15 cellular contexts compared by ENCODE assay signal in genomic region chr16:85560932-85561247, GRCh38. TPM values are rescaled to one million over a fixed set of nuclear protein-coding genes. Genes with fewer than 3 reads are reported as not detected.
DNase-seq lines count a peak whose midpoint lies in the region; ATAC-seq and TF ChIP-seq lines count a peak whose summit lies in the region.
"Had no signal": no experiment of that assay in that cellular context is flagged by ENCODE, and none has a peak within 500 bp of the region (broad histone marks: within the 10 kb centered on the region; RNA-seq: fewer than 3 reads in every experiment).

No MANE protein-coding gene starts in this region.

- no peak for ATAC-seq in DND-41 (ENCODE audit: insufficient read depth, low read depth)
- no peak for ATAC-seq in central memory CD8-positive, alpha-beta T cell (replicated peaks; ENCODE audit: extremely low read depth, poor library complexity, severe bottlenecking)
- no peak for ATAC-seq in GM18870 (IDR thresholded peaks at IDR 0.05; ENCODE audit: unreplicated experiment)

- CTCF ChIA-PET in Caco-2 (lab: Charles Lee) = no interaction called here

- TF ChIP-seq POLR2A in thyroid gland (IDR thresholded peaks at IDR 0.05) = no peak

- DNase-seq in DND-41 = no peak
- DNase-seq in central memory CD8-positive, alpha-beta T cell (ENCODE audit: low spot score in 2 of 2) = no peak
- no peak for DNase-seq in thyroid gland
- no peak for DNase-seq in activated T-helper 1 cell treated with anti-CD3 and anti-CD28 coated beads, Interleukin-12 subunit alpha, Interleukin-12 subunit beta, Interleukin-2, Interleukin-4 antibody, amounts not matched to agents 30 ng/mL and 10 ng/mL and 1 ng/mL, durations not matched to agents 14 hours and 24 hours and 36 hours (ENCODE audit: low spot score)
- DNase-seq in Caco-2 = no peak
- DNase-seq: C1 segment of cervical spinal cord, GOT3, KG1, NCI-H1105 treated with DMSO at 0.1 percent for 48 hours, NCI-H187 treated with DMSO at 0.1 percent for 48 hours, NCI-H446 had no signal

- BruUV-seq in Caco-2 (replicated peaks; lab: Mats Ljungman, UMichigan) = no TSS peak

- H3K27me3 Mint-ChIP-seq in central memory CD8-positive, alpha-beta T cell = no peaks in the 10 kb centered on the region
- H3K27me3 Mint-ChIP-seq in nephron (ENCODE audit: low read depth) (no peaks in the 10 kb centered on the region), Caco-2 (ENCODE audit: insufficient read depth, unreplicated experiment) (no peaks in the 10 kb centered on the region)
- H3K27me3 Mint-ChIP-seq in activated T-helper 1 cell treated with anti-CD3 and anti-CD28 coated beads, Interleukin-12 subunit alpha, Interleukin-12 subunit beta, Interleukin-2, Interleukin-4 antibody, amounts not matched to agents 30 ng/mL and 10 ng/mL and 1 ng/mL, durations not matched to agents 14 hours and 24 hours and 36 hours (ENCODE audit: insufficient read depth) = no peaks in the 10 kb centered on the region

- intact Hi-C loops in thyroid gland (cut with DNase I) (loop anchor here (5.0 kb wide), 1 partner anchor 51 kb away; the partner anchor contains the start of gene GSE1), Caco-2 (cut with micrococcal nuclease; ENCODE audit: unreplicated experiment) (no loop called here)
- intact Hi-C loops in activated T-helper 1 cell treated with anti-CD3 and anti-CD28 coated beads, Interleukin-12 subunit alpha, Interleukin-12 subunit beta, Interleukin-2, Interleukin-4 antibody, amounts not matched to agents 30 ng/mL and 10 ng/mL and 1 ng/mL, durations not matched to agents 14 hours and 24 hours and 36 hours (cut with micrococcal nuclease) = no loop called here

- no peak overlapping the region for H2AFZ ChIP-seq in DND-41 (ENCODE audit: low read depth, low read length)

- H3K4me1 Mint-ChIP-seq in central memory CD8-positive, alpha-beta T cell = peaks cover 73% of the 10 kb centered on the region
- H3K4me1 Mint-ChIP-seq in nephron (peaks cover 69% of the 10 kb centered on the region), Caco-2 (ENCODE audit: low read depth, unreplicated experiment) (peaks cover 24% of the 10 kb centered on the region)
- H3K4me1 Mint-ChIP-seq in activated T-helper 1 cell treated with anti-CD3 and anti-CD28 coated beads, Interleukin-12 subunit alpha, Interleukin-12 subunit beta, Interleukin-2, Interleukin-4 antibody, amounts not matched to agents 30 ng/mL and 10 ng/mL and 1 ng/mL, durations not matched to agents 14 hours and 24 hours and 36 hours (ENCODE audit: low read depth) = peaks cover 36% of the 10 kb centered on the region

- WGBS in thyroid gland, 2 donors = 88 to 94% methylated on average over 7 of the region's 7 CpGs

- peaks cover 32% of the 10 kb centered on the region for H3K36me3 Mint-ChIP-seq in central memory CD8-positive, alpha-beta T cell (ENCODE audit: insufficient read depth)
- H3K36me3 Mint-ChIP-seq in nephron (ENCODE audit: low read depth) (peaks cover 5% of the 10 kb centered on the region), Caco-2 (ENCODE audit: insufficient read depth, unreplicated experiment) (peaks cover 18% of the 10 kb centered on the region)
- no peaks in the 10 kb centered on the region for H3K36me3 Mint-ChIP-seq in activated T-helper 1 cell treated with anti-CD3 and anti-CD28 coated beads, Interleukin-12 subunit alpha, Interleukin-12 subunit beta, Interleukin-2, Interleukin-4 antibody, amounts not matched to agents 30 ng/mL and 10 ng/mL and 1 ng/mL, durations not matched to agents 14 hours and 24 hours and 36 hours (ENCODE audit: low read depth)

- H3K4me3 ChIP-seq in DND-41 (ENCODE audit: low read depth in 1 of 2, low read length in 2 of 2) (no peak overlapping the region), thyroid gland (replicated peaks in 1 of 3) (no peak overlapping the region), Caco-2 (ENCODE audit: low read depth, low read length) (no peak overlapping the region)
- H3K4me3 ChIP-seq: SJSA1 had no signal

- H3K4me1 ChIP-seq in DND-41 (ENCODE audit: insufficient read depth, low read length) (peaks cover 53% of the 10 kb centered on the region), thyroid gland (peaks cover 68 to 79% of the 10 kb centered on the region in 2 donors), Caco-2 (peaks cover 34% of the 10 kb centered on the region)

- no peak overlapping the region for H3K9ac ChIP-seq in DND-41 (ENCODE audit: low read depth, low read length)

- H3K9me3 Mint-ChIP-seq in central memory CD8-positive, alpha-beta T cell = no peaks in the 10 kb centered on the region
- H3K9me3 Mint-ChIP-seq in nephron (no peaks in the 10 kb centered on the region), Caco-2 (ENCODE audit: unreplicated experiment) (no peaks in the 10 kb centered on the region)
- no peaks in the 10 kb centered on the region for H3K9me3 Mint-ChIP-seq in activated T-helper 1 cell treated with anti-CD3 and anti-CD28 coated beads, Interleukin-12 subunit alpha, Interleukin-12 subunit beta, Interleukin-2, Interleukin-4 antibody, amounts not matched to agents 30 ng/mL and 10 ng/mL and 1 ng/mL, durations not matched to agents 14 hours and 24 hours and 36 hours

- H4K20me1 ChIP-seq in DND-41 (ENCODE audit: insufficient read depth, low read length) = peaks cover 88% of the 10 kb centered on the region

- H3K79me2 ChIP-seq in DND-41 (ENCODE audit: insufficient read depth, low read length) = peaks cover 99% of the 10 kb centered on the region

- POLR2A ChIA-PET in Caco-2 (lab: Charles Lee) = no interaction called here

- H3K27ac Mint-ChIP-seq in central memory CD8-positive, alpha-beta T cell (ENCODE audit: low read depth) = peak overlapping the region; percentile 35
- H3K27ac Mint-ChIP-seq in nephron (peak overlapping the region in 2 of 3 experiments; percentile 15 to 29), Caco-2 (ENCODE audit: unreplicated experiment) (no peak overlapping the region)
- no peak overlapping the region for H3K27ac Mint-ChIP-seq in activated T-helper 1 cell treated with anti-CD3 and anti-CD28 coated beads, Interleukin-12 subunit alpha, Interleukin-12 subunit beta, Interleukin-2, Interleukin-4 antibody, amounts not matched to agents 30 ng/mL and 10 ng/mL and 1 ng/mL, durations not matched to agents 14 hours and 24 hours and 36 hours

- no peak for TF ChIP-seq CTCF in DND-41 (IDR thresholded peaks at IDR 0.05; ENCODE audit: borderline replicate concordance, extremely low read depth, low read length, poor library complexity, severe bottlenecking)
- TF ChIP-seq CTCF in nephron (IDR thresholded peaks at IDR 0.05; ENCODE audit: unreplicated experiment in 3 of 3) = no peak
- no peak for TF ChIP-seq CTCF in thyroid gland (IDR thresholded peaks at IDR 0.05)
- no peak for TF ChIP-seq CTCF in Caco-2 (IDR thresholded peaks at IDR 0.05; ENCODE audit: insufficient read depth in 1 of 2, low read depth in 1 of 2, low read length in 1 of 2, severe bottlenecking in 1 of 2, unreplicated experiment in 1 of 2)

- H3K27me3 ChIP-seq in DND-41 (ENCODE audit: insufficient read depth, low read length, poor library complexity) (no peaks in the 10 kb centered on the region), thyroid gland (no peaks in the 10 kb centered on the region), Caco-2 (replicated peaks; ENCODE audit: control insufficient read depth, insufficient read depth, low read length) (no peaks in the 10 kb centered on the region)
- H3K27me3 ChIP-seq: SJSA1 had no signal

- H3K27ac ChIP-seq in DND-41 (ENCODE audit: low read length) (no peak overlapping the region), thyroid gland (peak overlapping the region; percentile 92 to 95 (median 94))
- H3K27ac ChIP-seq: HL-60, SJSA1 had no signal

- H3K9me3 ChIP-seq in DND-41 (ENCODE audit: insufficient read depth, low read length, severe bottlenecking) (no peaks in the 10 kb centered on the region), thyroid gland (no peaks in the 10 kb centered on the region), Caco-2 (no peaks in the 10 kb centered on the region)
- H3K9me3 ChIP-seq: SJSA1 had no signal

- peak overlapping the region; percentile 75; the same call in 1 of the 2 replicates for H3K4me2 ChIP-seq in DND-41 (ENCODE audit: insufficient read depth, low read length)

- H3K4me3 Mint-ChIP-seq in central memory CD8-positive, alpha-beta T cell = no peak overlapping the region
- peak overlapping the region in 1 of 3 experiments; percentile 23 for H3K4me3 Mint-ChIP-seq in nephron
- H3K4me3 Mint-ChIP-seq in activated T-helper 1 cell treated with anti-CD3 and anti-CD28 coated beads, Interleukin-12 subunit alpha, Interleukin-12 subunit beta, Interleukin-2, Interleukin-4 antibody, amounts not matched to agents 30 ng/mL and 10 ng/mL and 1 ng/mL, durations not matched to agents 14 hours and 24 hours and 36 hours = no peak overlapping the region
- H3K4me3 Mint-ChIP-seq in Caco-2 (ENCODE audit: unreplicated experiment) = no peak overlapping the region

- peaks cover 37% of the 10 kb centered on the region for H3K36me3 ChIP-seq in DND-41 (ENCODE audit: insufficient read depth, low read length)
- no peaks in the 10 kb centered on the region for H3K36me3 ChIP-seq in thyroid gland
- H3K36me3 ChIP-seq in Caco-2 (ENCODE audit: control insufficient read depth, insufficient read depth, low read length) = no peaks in the 10 kb centered on the region
- H3K36me3 ChIP-seq: SJSA1 had no signal

RNA-seq across cellular contexts. Expression of gene GSE1, which starts 52.2 kb away (rescaled TPM):
- total RNA-seq in thyroid gland (100 to 1,000 TPM in 1 of 4 donors, 10 to 100 TPM in 3; 54.2 to 155 (median 71.9) TPM), Caco-2 (2022) (140 and 142 TPM in 2 replicates)
- total RNA-seq in activated T-helper 1 cell treated with anti-CD3 and anti-CD28 coated beads, Interleukin-12 subunit alpha, Interleukin-12 subunit beta, Interleukin-2, Interleukin-4 antibody, amounts not matched to agents 30 ng/mL and 10 ng/mL and 1 ng/mL, durations not matched to agents 14 hours and 24 hours and 36 hours = 35.2 and 35.3 TPM in 2 replicates

Comparison
In these comparisons a context has a peak if more than half of its experiments do, and no peak if none do; other contexts are left out.
1. H3K27ac Mint-ChIP-seq: peak in central memory CD8-positive, alpha-beta T cell (single experiment) and nephron (2 of 3); none in activated T-helper 1 cell treated with anti-CD3 and anti-CD28 coated beads, Interleukin-12 subunit alpha, Interleukin-12 subunit beta, Interleukin-2, Interleukin-4 antibody, amounts not matched to agents 30 ng/mL and 10 ng/mL and 1 ng/mL, durations not matched to agents 14 hours and 24 hours and 36 hours (single experiment) and Caco-2 (single experiment).